ENCODE assay signal across 20 cellular contexts in the genomic region with DNA sequence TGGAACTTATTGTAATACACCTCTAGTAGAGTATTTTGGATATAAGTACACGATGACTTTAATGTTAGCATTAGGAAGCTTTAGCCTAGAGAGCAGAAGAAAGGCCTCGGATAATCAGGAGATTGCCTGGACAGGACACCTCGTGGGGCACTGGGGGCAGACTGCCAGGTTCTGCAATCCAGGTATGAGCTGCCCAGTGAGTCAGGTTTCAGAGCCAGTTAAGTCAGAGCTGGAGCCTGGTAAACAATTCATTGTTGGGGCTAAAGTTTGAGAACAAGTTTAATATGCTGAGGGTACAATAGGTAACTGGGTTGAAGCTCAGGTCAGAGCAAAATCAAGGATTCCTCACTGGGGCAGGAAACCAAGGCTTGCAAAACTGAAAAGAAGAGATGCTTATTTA.
"Had no signal": no experiment of that assay in that cellular context is flagged by ENCODE, and none has a peak within 500 bp of the region (broad histone marks: within the 10 kb centered on the region; RNA-seq: fewer than 3 reads in every experiment).

No MANE protein-coding gene starts in this region.

- H3K27ac Mint-ChIP-seq: naive B cell, nephron had no signal

- H3K36me3 Mint-ChIP-seq: naive B cell had no signal

- H3K4me3 ChIP-seq: dorsolateral prefrontal cortex, left ventricle myocardium inferior, lower lobe of right lung, tibial artery, upper lobe of right lung, vagina had no signal

- H3K27me3 Mint-ChIP-seq: naive B cell had no signal

- H3K36me3 ChIP-seq: left ventricle myocardium inferior, lower lobe of right lung, neutrophil, tibial artery, upper lobe of right lung, vagina had no signal

- H3K9me3 Mint-ChIP-seq: naive B cell, nephron had no signal

- DNase-seq: cortex of kidney; dorsolateral prefrontal cortex; effector CD8-positive, alpha-beta T cell; kidney; left cardiac atrium; left ventricle myocardium inferior; lower lobe of right lung; mesenchymal stem cell; naive B cell; posterior cingulate gyrus; right cardiac atrium; small intestine; stimulated activated CD4-positive, alpha-beta T cell treated with anti-CD3 and anti-CD28 coated beads, Interleukin-12 subunit alpha, Interleukin-12 subunit beta, amount 100 ng/mL, for 4 hours; stimulated activated naive CD4-positive, alpha-beta T cell treated with Interleukin-2 at 50 U/mL for 16 hours; tibial artery; upper lobe of right lung had no signal

- ATAC-seq: foreskin keratinocyte, left cardiac atrium, lower lobe of right lung, right cardiac atrium, upper lobe of right lung had no signal

- H3K4me3 Mint-ChIP-seq: naive B cell, nephron had no signal

- H3K27me3 ChIP-seq: foreskin keratinocyte, neutrophil, tibial artery, upper lobe of right lung, vagina had no signal

- H3K4me1 ChIP-seq: foreskin keratinocyte, left ventricle myocardium inferior, lower lobe of right lung, tibial artery, upper lobe of right lung, vagina had no signal

- H3K27ac ChIP-seq: dorsolateral prefrontal cortex, foreskin keratinocyte, left ventricle myocardium inferior, lower lobe of right lung, neutrophil, tibial artery, upper lobe of right lung, vagina had no signal

- H3K9me3 ChIP-seq: left ventricle myocardium inferior, lower lobe of right lung, neutrophil, tibial artery, upper lobe of right lung, vagina had no signal

- H3K4me1 Mint-ChIP-seq: naive B cell, nephron had no signal
